Comparison of ENCODE assay signal across 8 cellular contexts in the genomic region with DNA sequence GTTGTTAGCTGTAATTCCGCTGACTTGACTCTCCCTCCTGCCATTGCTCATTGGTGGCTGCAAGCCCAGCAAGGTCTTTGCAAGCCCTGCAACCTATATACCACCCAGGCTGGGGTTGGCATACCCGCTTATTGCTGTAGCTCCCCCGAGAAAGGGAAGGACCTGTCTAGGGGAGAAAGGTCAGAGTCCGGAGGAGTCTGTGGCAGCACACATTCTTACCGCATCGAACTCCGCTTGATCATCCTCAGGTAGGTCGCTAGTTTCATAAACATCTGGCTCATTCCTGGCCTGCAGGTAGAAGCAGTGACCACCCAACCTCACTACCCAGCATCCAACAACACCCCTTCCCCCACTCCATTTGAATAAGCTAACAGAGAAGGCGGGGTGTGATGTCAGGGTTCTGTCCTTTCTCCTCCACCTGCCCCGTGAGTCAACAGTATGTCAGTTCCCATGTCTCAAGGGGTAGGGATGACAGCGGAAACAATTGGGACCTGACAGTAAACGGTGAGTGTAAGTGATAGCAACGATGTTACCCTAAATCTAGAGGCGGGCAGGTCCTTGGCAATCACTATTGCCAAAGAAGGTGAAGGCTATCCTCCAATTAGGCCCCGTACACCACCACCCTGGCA. TPM values are rescaled to one million over a fixed set of nuclear protein-coding genes. Genes with fewer than 3 reads are reported as not detected.
DNase-seq lines count a peak whose midpoint lies in the region; ATAC-seq and TF ChIP-seq lines count a peak whose summit lies in the region.

No MANE protein-coding gene starts in this region.

- peak; percentile 12 for DNase-seq in IMR-90
- DNase-seq in central memory CD8-positive, alpha-beta T cell (ENCODE audit: low spot score in 2 of 2) = no peak
- no peak for DNase-seq in naive thymus-derived CD4-positive, alpha-beta T cell
- no peak for DNase-seq in cerebellum (ENCODE audit: low spot score)
- no peak for DNase-seq in middle frontal gyrus (ENCODE audit: extremely low spot score, low spot score)
- DNase-seq in occipital lobe (lab: John Stamatoyannopoulos, UW) = no peak
- DNase-seq in UCSD-AML1 (lab: John Stamatoyannopoulos, UW; ENCODE audit: unreplicated experiment) = no peak

- H3K18ac ChIP-seq in IMR-90 (ENCODE audit: low read depth, low read length) = no peak overlapping the region

- peaks cover 18% of the 10 kb centered on the region for H3K36me3 ChIP-seq in BLaER1
- peaks cover 12% of the 10 kb centered on the region for H3K36me3 ChIP-seq in IMR-90 (ENCODE audit: control insufficient read depth, insufficient read depth, low read length)
- H3K36me3 ChIP-seq in naive thymus-derived CD4-positive, alpha-beta T cell (ENCODE audit: control insufficient read depth in 2 of 3, insufficient read depth in 3 of 3, low read length in 3 of 3) = peaks cover 0 to 4% (median 0%) of the 10 kb centered on the region in 3 experiments

- 0 out of 3 replicates have a peak overlapping the region, but pooled peaks have one; percentile 4 for H2BK15ac ChIP-seq in IMR-90 (ENCODE audit: low read depth, low read length)

- in situ Hi-C loops in IMR-90 (cut with MboI; ENCODE audit: low sequenced_read_pairs) = no loop called here

- H4K8ac ChIP-seq in IMR-90 (ENCODE audit: low read depth in 2 of 2, low read length in 2 of 2) = peak overlapping the region; percentile 42 to 81

- WGBS in IMR-90 (ENCODE audit: extremely low coverage in 2 of 2, insufficient read length in 1 of 2), 2 experiments = no CpG with 5 or more reads among the region's 15 CpGs

- H3K27ac Mint-ChIP-seq in central memory CD8-positive, alpha-beta T cell (ENCODE audit: low read depth) = peak overlapping the region; percentile 92
- peak overlapping the region; percentile 85 to 96 (median 92) for H3K27ac Mint-ChIP-seq in naive thymus-derived CD4-positive, alpha-beta T cell

- H3K4me3 Mint-ChIP-seq in central memory CD8-positive, alpha-beta T cell = peak overlapping the region; percentile 99
- H3K4me3 Mint-ChIP-seq in naive thymus-derived CD4-positive, alpha-beta T cell = peak overlapping the region; percentile 88 to 100 (median 98)

- H3K27me3 Mint-ChIP-seq in central memory CD8-positive, alpha-beta T cell = no peaks in the 10 kb centered on the region
- H3K27me3 Mint-ChIP-seq in naive thymus-derived CD4-positive, alpha-beta T cell = peaks cover 0 to 25% (median 0%) of the 10 kb centered on the region in 5 donors

- H3K36me3 Mint-ChIP-seq in central memory CD8-positive, alpha-beta T cell (ENCODE audit: insufficient read depth) = peaks cover 14% of the 10 kb centered on the region
- peaks cover 0 to 5% (median 0%) of the 10 kb centered on the region in 5 donors for H3K36me3 Mint-ChIP-seq in naive thymus-derived CD4-positive, alpha-beta T cell

- no peak for ATAC-seq in IMR-90 (ENCODE audit: low read depth)
- ATAC-seq in central memory CD8-positive, alpha-beta T cell (replicated peaks; ENCODE audit: extremely low read depth, poor library complexity, severe bottlenecking) = no peak
- no peak for ATAC-seq in naive thymus-derived CD4-positive, alpha-beta T cell

- H3K9ac ChIP-seq in BLaER1 (peak overlapping the region; percentile 93), IMR-90 (ENCODE audit: low read depth, low read length) (peak overlapping the region; percentile 90)

- POLR2A ChIA-PET in IMR-90 (lab: Charles Lee; ENCODE audit: unreplicated experiment) = no interaction called here
- POLR2A ChIA-PET in naive thymus-derived CD4-positive, alpha-beta T cell (lab: Charles Lee) = interaction anchor here (0.6 to 2.6 kb wide), 8 partner anchors 21 to 152 kb away, joined by 3 to 7 read pairs (median 4); a partner anchor contains a TSS

- H3K23ac ChIP-seq in IMR-90 (ENCODE audit: low read depth, low read length) = peak overlapping the region; percentile 58

- H4K5ac ChIP-seq in IMR-90 (ENCODE audit: low read depth, low read length) = peak overlapping the region; percentile 62

- H3K4me2 ChIP-seq in BLaER1 (peak overlapping the region; percentile 94), IMR-90 (ENCODE audit: low read depth, low read length) (peak overlapping the region; percentile 100)

- H3K9me1 ChIP-seq in IMR-90 (ENCODE audit: insufficient read depth, low read length) = peaks cover 21% of the 10 kb centered on the region

- dilution Hi-C loops in IMR-90 (cut with HindIII; ENCODE audit: low sequenced_read_pairs, unreplicated experiment) = no loop called here

- peak overlapping the region; percentile 79 for H3K14ac ChIP-seq in IMR-90 (replicated peaks; ENCODE audit: low read depth, low read length)

- TF ChIP-seq POLR2A in IMR-90 (IDR thresholded peaks at IDR 0.05; ENCODE audit: low read depth, low read length) = no peak

- peaks cover 30 to 43% of the 10 kb centered on the region in 2 experiments for H3K79me1 ChIP-seq in IMR-90 (ENCODE audit: low read depth in 1 of 2, low read length in 2 of 2)

- H3K4me1 ChIP-seq in BLaER1 (peaks cover 36% of the 10 kb centered on the region), IMR-90 (ENCODE audit: control insufficient read depth, insufficient read depth, low read length) (peaks cover 13% of the 10 kb centered on the region)
- peaks cover 10 to 16% of the 10 kb centered on the region in 2 donors for H3K4me1 ChIP-seq in naive thymus-derived CD4-positive, alpha-beta T cell (ENCODE audit: control insufficient read depth in 2 of 2, insufficient read depth in 2 of 2, low read length in 2 of 2)

- intact Hi-C loops in IMR-90 (cut with micrococcal nuclease) = no loop called here
- intact Hi-C loops in naive thymus-derived CD4-positive, alpha-beta T cell (cut with micrococcal nuclease) = loop anchor here in 1 of 2 donors (1.0 to 2.0 kb wide), 2 partner anchors 45 to 59 kb away; a partner anchor contains a TSS

- BruUV-seq in IMR-90 (replicated peaks; lab: Mats Ljungman, UMichigan) = no TSS peak

- peak overlapping the region; percentile 93 for H2AFZ ChIP-seq in IMR-90 (replicated peaks; ENCODE audit: low read length, poor library complexity)

- H2BK120ac ChIP-seq in IMR-90 (ENCODE audit: low read depth, low read length) = peak overlapping the region; percentile 37; the same call in 1 of the 2 replicates

- H2AK5ac ChIP-seq in IMR-90 (ENCODE audit: low read depth, low read length) = peak overlapping the region; percentile 98

- TF ChIP-seq CTCF in IMR-90 (conservative IDR thresholded peaks at IDR 0.05; ENCODE audit: low read depth, low read length) = no peak

- H3K4me3 ChIP-seq in BLaER1 (peak overlapping the region; percentile 88), IMR-90 (ENCODE audit: insufficient read depth, low read depth, low read length) (peak overlapping the region; percentile 77)
- peak overlapping the region; percentile 74 for H3K4me3 ChIP-seq in naive thymus-derived CD4-positive, alpha-beta T cell (ENCODE audit: low read length)

- H2BK20ac ChIP-seq in IMR-90 (ENCODE audit: low read depth, low read length) = no peak overlapping the region

- peak overlapping the region; percentile 97 for H2AK9ac ChIP-seq in IMR-90 (replicated peaks; ENCODE audit: low read depth, low read length, poor library complexity)

- CTCF ChIA-PET in IMR-90 (lab: Yijun Ruan, JAX) = interaction anchor here (0.7 kb wide), 1 partner anchor 37 kb away, joined by 3 read pairs; no protein-coding TSS in a partner anchor
- CTCF ChIA-PET in naive thymus-derived CD4-positive, alpha-beta T cell (lab: Charles Lee) = interaction anchor here (0.6 kb wide), 1 partner anchor 912 kb away, joined by 3 read pairs; no protein-coding TSS in a partner anchor

- peak overlapping the region; percentile 87; the same call in 1 of the 2 replicates for H3K27ac ChIP-seq in BLaER1
- peak overlapping the region; percentile 77 for H3K27ac ChIP-seq in IMR-90 (ENCODE audit: insufficient read depth, low read length)
- peak overlapping the region; percentile 88 for H3K27ac ChIP-seq in naive thymus-derived CD4-positive, alpha-beta T cell (ENCODE audit: low read depth, low read length)

- H3K27me3 ChIP-seq in BLaER1 (peaks cover 37% of the 10 kb centered on the region), IMR-90 (ENCODE audit: control insufficient read depth, insufficient read depth, low read length) (peaks cover 25% of the 10 kb centered on the region)
- H3K27me3 ChIP-seq in naive thymus-derived CD4-positive, alpha-beta T cell (ENCODE audit: control insufficient read depth in 2 of 2, insufficient read depth in 2 of 2, low read length in 2 of 2) = no peaks in the 10 kb centered on the region

- H3K9me3 ChIP-seq in BLaER1 (no peaks in the 10 kb centered on the region), IMR-90 (ENCODE audit: control insufficient read depth, insufficient read depth, low read length) (no peaks in the 10 kb centered on the region)
- H3K9me3 ChIP-seq in naive thymus-derived CD4-positive, alpha-beta T cell (ENCODE audit: control insufficient read depth in 2 of 3, low read length in 3 of 3) = no peaks in the 10 kb centered on the region

- peak overlapping the region; percentile 48 for H4K91ac ChIP-seq in IMR-90 (ENCODE audit: insufficient read depth, low read depth, low read length)

- peaks cover 46% of the 10 kb centered on the region for H3K4me1 Mint-ChIP-seq in central memory CD8-positive, alpha-beta T cell
- H3K4me1 Mint-ChIP-seq in naive thymus-derived CD4-positive, alpha-beta T cell = peaks cover 28 to 65% (median 49%) of the 10 kb centered on the region in 7 donors

- peak overlapping the region; percentile 30 for H2BK5ac ChIP-seq in IMR-90 (ENCODE audit: low read depth, low read length, poor library complexity, severe bottlenecking)

- H4K20me1 ChIP-seq in BLaER1 = peaks cover 9% of the 10 kb centered on the region
- H4K20me1 ChIP-seq in IMR-90 (ENCODE audit: insufficient read depth, low read length) = peaks cover 34% of the 10 kb centered on the region

- H3K4ac ChIP-seq in IMR-90 (ENCODE audit: low read depth, low read length) = peak overlapping the region; percentile 74

- TF ChIP-seq RAD21 in IMR-90 (IDR thresholded peaks at IDR 0.05; ENCODE audit: low read length) = no peak

- H3K56ac ChIP-seq in IMR-90 (ENCODE audit: extremely low read depth, insufficient read depth, low read length) = 0 out of 2 replicates have a peak overlapping the region, but pooled peaks have one; percentile 61

- no peaks in the 10 kb centered on the region for H3K9me3 Mint-ChIP-seq in central memory CD8-positive, alpha-beta T cell
- H3K9me3 Mint-ChIP-seq in naive thymus-derived CD4-positive, alpha-beta T cell = no peaks in the 10 kb centered on the region

RNA-seq across cellular contexts. Expression of a gene that starts 1.1 kb away (rescaled TPM):
- total RNA-seq in IMR-90 (2012; rRNA removed) (114 and 125 TPM in 2 replicates), cerebellum (86.0 TPM), occipital lobe (103 TPM)
- polyA plus RNA-seq in IMR-90 (2012; rRNA removed) = 107 and 130 TPM in 2 replicates
- 95.2 and 179 TPM in 2 replicates for polyA plus RNA-seq in IMR-90 (2012; cell fraction: cytosol; rRNA removed)
- polyA plus RNA-seq in IMR-90 (2012; cell fraction: nucleus; rRNA removed; ENCODE audit: low replicate concordance) = 106 and 179 TPM in 2 replicates
- total RNA-seq in naive thymus-derived CD4-positive, alpha-beta T cell = 10 to 100 TPM; 52.1 to 78.8 (median 63.0) TPM
- polyA plus RNA-seq in naive thymus-derived CD4-positive, alpha-beta T cell = 10 to 100 TPM; 53.9 to 78.8 TPM

RNA-seq across cellular contexts. Expression of a gene that starts 3.9 kb away (rescaled TPM):
- total RNA-seq in IMR-90 (2012; rRNA removed) (under 0.01 and 0.18 TPM in 2 replicates), cerebellum (51.7 TPM), occipital lobe (50.2 TPM)
- polyA plus RNA-seq in IMR-90 (2012; rRNA removed) = 0.09 and 0.15 TPM in 2 replicates
- 0.03 and 0.10 TPM in 2 replicates for polyA plus RNA-seq in IMR-90 (2012; cell fraction: cytosol; rRNA removed)
- polyA plus RNA-seq in IMR-90 (2012; cell fraction: nucleus; rRNA removed; ENCODE audit: low replicate concordance) = 0.48 and 1.3 TPM in 2 replicates
- total RNA-seq in naive thymus-derived CD4-positive, alpha-beta T cell = 1 to 10 TPM in 4 of 5 experiments, under 1 TPM in 1; 0.95 to 1.7 (median 1.0) TPM
- polyA plus RNA-seq in naive thymus-derived CD4-positive, alpha-beta T cell = under 1 TPM; 0.06 to 0.09 TPM

RNA-seq across cellular contexts. Expression of a gene that starts 23.3 kb away (rescaled TPM):
- total RNA-seq in IMR-90 (2012; rRNA removed) = 0.90 and 1.4 TPM in 2 replicates
- polyA plus RNA-seq in IMR-90 (2012; rRNA removed) = 7.9 and 9.3 TPM in 2 replicates
- polyA plus RNA-seq in IMR-90 (2012; cell fraction: cytosol; rRNA removed) = 6.6 and 8.1 TPM in 2 replicates
- polyA plus RNA-seq in IMR-90 (2012; cell fraction: nucleus; rRNA removed; ENCODE audit: low replicate concordance) = 39.1 and 71.4 TPM in 2 replicates
- 100 to 1,000 TPM in 4 of 5 experiments, 10 to 100 TPM in 1; 85.2 to 127 (median 120) TPM for total RNA-seq in naive thymus-derived CD4-positive, alpha-beta T cell
- polyA plus RNA-seq in naive thymus-derived CD4-positive, alpha-beta T cell = 1 to 10 TPM in 1 of 2 donors, under 1 TPM in 1; 0.50 to 1.0 TPM
- total RNA-seq in cerebellum = 6.3 TPM
- total RNA-seq in occipital lobe = 2.0 TPM

RNA-seq across cellular contexts. Expression of a gene that starts 25.6 kb away (rescaled TPM):
- total RNA-seq in IMR-90 (2012; rRNA removed) = 12.2 and 19.4 TPM in 2 replicates
- 29.8 and 54.4 TPM in 2 replicates for polyA plus RNA-seq in IMR-90 (2012; rRNA removed)
- polyA plus RNA-seq in IMR-90 (2012; cell fraction: cytosol; rRNA removed) = 10.8 and 21.4 TPM in 2 replicates
- polyA plus RNA-seq in IMR-90 (2012; cell fraction: nucleus; rRNA removed; ENCODE audit: low replicate concordance) = 49.3 and 215 TPM in 2 replicates
- 100 to 1,000 TPM in 1 of 5 experiments, 10 to 100 TPM in 4; 19.6 to 124 (median 51.6) TPM for total RNA-seq in naive thymus-derived CD4-positive, alpha-beta T cell
- polyA plus RNA-seq in naive thymus-derived CD4-positive, alpha-beta T cell = 10 to 100 TPM; 15.9 to 23.1 TPM
- total RNA-seq in cerebellum = 6.7 TPM
- 5.3 TPM for total RNA-seq in occipital lobe

RNA-seq across cellular contexts. Expression of a gene that starts 45.1 kb away (rescaled TPM):
- total RNA-seq in IMR-90 (2012; rRNA removed) (12.5 and 14.4 TPM in 2 replicates), cerebellum (13.6 TPM), occipital lobe (13.6 TPM)
- polyA plus RNA-seq in IMR-90 (2012; rRNA removed) = 20.0 and 23.1 TPM in 2 replicates
- polyA plus RNA-seq in IMR-90 (2012; cell fraction: cytosol; rRNA removed) = 12.2 and 14.9 TPM in 2 replicates
- 6.3 and 18.0 TPM in 2 replicates for polyA plus RNA-seq in IMR-90 (2012; cell fraction: nucleus; rRNA removed; ENCODE audit: low replicate concordance)
- total RNA-seq in naive thymus-derived CD4-positive, alpha-beta T cell = 10 to 100 TPM; 20.1 to 29.7 (median 21.9) TPM
- 10 to 100 TPM; 18.5 to 29.7 TPM for polyA plus RNA-seq in naive thymus-derived CD4-positive, alpha-beta T cell

Comparison
In these comparisons a context has a peak if more than half of its experiments do, and no peak if none do; other contexts are left out.
1. RNA of a gene that starts 3.9 kb away (total RNA-seq): 51.7 TPM in cerebellum (single experiment) and 50.2 TPM in occipital lobe (single experiment); 0.95 to 1.7 TPM in naive thymus-derived CD4-positive, alpha-beta T cell and under 0.01 to 0.18 TPM in IMR-90; every median in the first group is over 10 times any median in the second.
2. RNA of a gene that starts 23.3 kb away (total RNA-seq): 85.2 to 127 TPM in naive thymus-derived CD4-positive, alpha-beta T cell; 6.3 TPM in cerebellum (single experiment), 2.0 TPM in occipital lobe (single experiment) and 0.90 to 1.4 TPM in IMR-90; every median in the first group is over 10 times any median in the second.
3. Peak in every context shown above with its lines, with median percentiles within 50 percentile points of each other: H3K27ac ChIP-seq and H3K4me3 ChIP-seq.